14 cellular contexts compared by ENCODE assay signal in the genomic region with DNA sequence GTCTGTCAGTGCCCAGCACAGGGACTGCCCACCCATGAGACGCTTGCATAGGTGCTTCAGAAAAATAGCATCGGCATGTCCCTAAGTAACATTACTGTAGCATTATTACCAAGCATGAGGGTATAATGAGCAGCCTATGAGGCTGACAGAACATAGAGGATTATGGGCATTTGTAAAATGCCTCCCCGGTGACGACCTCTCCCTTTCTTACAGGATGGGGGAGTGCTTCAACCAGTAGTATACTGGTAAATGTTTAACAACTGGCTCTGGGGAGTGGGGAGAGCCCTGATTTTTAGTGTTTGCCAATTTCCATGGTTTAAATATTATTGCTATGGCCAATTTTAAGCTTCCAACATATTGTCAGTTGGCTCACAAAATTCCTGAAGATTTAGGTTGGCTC.
DNase-seq lines count a peak whose midpoint lies in the region; ATAC-seq and TF ChIP-seq lines count a peak whose summit lies in the region.
"Had no signal": no experiment of that assay in that cellular context is flagged by ENCODE, and none has a peak within 500 bp of the region (broad histone marks: within the 10 kb centered on the region; RNA-seq: fewer than 3 reads in every experiment).

No MANE protein-coding gene starts in this region.

- H3K4me1 ChIP-seq in KMS-11 (ENCODE audit: low read depth, poor library complexity, severe bottlenecking) (peaks cover 65% of the 10 kb centered on the region), thymus (ENCODE audit: control insufficient read depth, insufficient read depth, low read length) (no peaks in the 10 kb centered on the region)

- no peaks in the 10 kb centered on the region for H4K20me1 ChIP-seq in KMS-11 (ENCODE audit: insufficient read depth)

- H2AFZ ChIP-seq in KMS-11 (ENCODE audit: low read depth) = no peak overlapping the region
- H2AFZ ChIP-seq: PC-9 had no signal

- no peaks in the 10 kb centered on the region for H3K27me3 Mint-ChIP-seq in nephron (ENCODE audit: low read depth)
- H3K27me3 Mint-ChIP-seq in naive thymus-derived CD8-positive, alpha-beta T cell = peaks cover 0 to 6% (median 2%) of the 10 kb centered on the region in 5 donors

- H3K9ac ChIP-seq in KMS-11 = no peak overlapping the region

- ATAC-seq in HG02884 (IDR thresholded peaks at IDR 0.05; ENCODE audit: unreplicated experiment) (no peak), GM21367 (IDR thresholded peaks at IDR 0.05; ENCODE audit: unreplicated experiment) (no peak)
- no peak for ATAC-seq in naive thymus-derived CD8-positive, alpha-beta T cell
- ATAC-seq: activated CD8-positive, alpha-beta T cell treated with anti-CD3 and anti-CD28 coated beads, Interleukin-2, amount 10 ng/mL, durations not matched to agents 7 days and 5 days had no signal

- H3K9me3 ChIP-seq in thymus (ENCODE audit: control insufficient read depth) = no peaks in the 10 kb centered on the region

- POLR2A ChIA-PET in naive thymus-derived CD8-positive, alpha-beta T cell (lab: Charles Lee) = no interaction called here

- H3K4me3 Mint-ChIP-seq in nephron = no peak overlapping the region
- no peak overlapping the region for H3K4me3 Mint-ChIP-seq in naive thymus-derived CD8-positive, alpha-beta T cell
- H3K4me3 Mint-ChIP-seq: activated CD8-positive, alpha-beta T cell treated with anti-CD3 and anti-CD28 coated beads, Interleukin-2, amount 10 ng/mL, durations not matched to agents 7 days and 5 days; CD4-positive, CD25-positive, alpha-beta regulatory T cell had no signal

- H3K36me3 Mint-ChIP-seq in nephron (ENCODE audit: low read depth) = no peaks in the 10 kb centered on the region
- no peaks in the 10 kb centered on the region for H3K36me3 Mint-ChIP-seq in naive thymus-derived CD8-positive, alpha-beta T cell
- H3K36me3 Mint-ChIP-seq: CD4-positive, CD25-positive, alpha-beta regulatory T cell had no signal

- H3K27ac ChIP-seq in KMS-11 = no peak overlapping the region
- H3K27ac ChIP-seq in thymus (ENCODE audit: low read depth) = peak overlapping the region; percentile 26
- H3K27ac ChIP-seq: PC-9 had no signal

- no peaks in the 10 kb centered on the region for H3K9me3 Mint-ChIP-seq in nephron
- H3K9me3 Mint-ChIP-seq in naive thymus-derived CD8-positive, alpha-beta T cell = no peaks in the 10 kb centered on the region
- H3K9me3 Mint-ChIP-seq: CD4-positive, CD25-positive, alpha-beta regulatory T cell had no signal

- no peaks in the 10 kb centered on the region for H3K36me3 ChIP-seq in KMS-11 (ENCODE audit: insufficient read depth)
- no peaks in the 10 kb centered on the region for H3K36me3 ChIP-seq in thymus (ENCODE audit: control insufficient read depth, insufficient read depth)

- no peaks in the 10 kb centered on the region for H3K79me2 ChIP-seq in KMS-11 (ENCODE audit: insufficient read depth, low read depth)

- TF ChIP-seq CTCF in KMS-11 (conservative IDR thresholded peaks at IDR 0.05; ENCODE audit: low read depth, low read length) (no peak), epithelial cell of proximal tubule (conservative IDR thresholded peaks at IDR 0.05; ENCODE audit: low read depth, low read length) (no peak), nephron (IDR thresholded peaks at IDR 0.05; ENCODE audit: unreplicated experiment in 3 of 3) (no peak)

- WGBS in thymus = 98% methylated on average over 4 of the region's 4 CpGs

- peaks cover 26% of the 10 kb centered on the region for H3K4me1 Mint-ChIP-seq in nephron
- no peaks in the 10 kb centered on the region for H3K4me1 Mint-ChIP-seq in naive thymus-derived CD8-positive, alpha-beta T cell
- H3K4me1 Mint-ChIP-seq: CD4-positive, CD25-positive, alpha-beta regulatory T cell had no signal

- peak overlapping the region; percentile 24; the same call in 1 of the 2 replicates for H3K4me2 ChIP-seq in KMS-11
- H3K4me2 ChIP-seq: PC-9 had no signal

- H3K4me3 ChIP-seq in KMS-11 (IDR thresholded peaks at IDR 0.05; ENCODE audit: insufficient read depth, low read depth, low read length) (no peak overlapping the region), epithelial cell of proximal tubule (ENCODE audit: low read depth, low read length) (peak overlapping the region; percentile 39), thymus (ENCODE audit: low read length) (no peak overlapping the region)
- H3K4me3 ChIP-seq: PC-9 had no signal

- H3K27me3 ChIP-seq in KMS-11 (ENCODE audit: insufficient read depth, low read depth) = no peaks in the 10 kb centered on the region
- H3K27me3 ChIP-seq in thymus (ENCODE audit: control insufficient read depth, insufficient read depth) = no peaks in the 10 kb centered on the region

- DNase-seq in epithelial cell of proximal tubule (ENCODE audit: low read depth) (peak; percentile 36), RPMI8226 (no peak)
- no peak for DNase-seq in naive thymus-derived CD8-positive, alpha-beta T cell
- DNase-seq: activated CD8-positive, alpha-beta T cell treated with anti-CD3 and anti-CD28 coated beads, Interleukin-2, amount 10 ng/mL, durations not matched to agents 7 days and 5 days; CD4-positive, CD25-positive, alpha-beta regulatory T cell; cerebellar nuclear complex; DND-41; PC-9; stimulated activated CD4-positive, alpha-beta T cell treated with anti-CD3 and anti-CD28 coated beads, Interleukin-2, amount 100 ng/mL, for 24 hours had no signal

- peak overlapping the region; percentile 70 to 83 (median 76) for H3K27ac Mint-ChIP-seq in nephron
- no peak overlapping the region for H3K27ac Mint-ChIP-seq in naive thymus-derived CD8-positive, alpha-beta T cell
- H3K27ac Mint-ChIP-seq: activated CD8-positive, alpha-beta T cell treated with anti-CD3 and anti-CD28 coated beads, Interleukin-2, amount 10 ng/mL, durations not matched to agents 7 days and 5 days; CD4-positive, CD25-positive, alpha-beta regulatory T cell had no signal

Comparison
In these comparisons a context has a peak if more than half of its experiments do, and no peak if none do; other contexts are left out.
1. H3K27ac Mint-ChIP-seq: peak in nephron (3 of 3); none in naive thymus-derived CD8-positive, alpha-beta T cell (0 of 10).